In the genomic region with DNA sequence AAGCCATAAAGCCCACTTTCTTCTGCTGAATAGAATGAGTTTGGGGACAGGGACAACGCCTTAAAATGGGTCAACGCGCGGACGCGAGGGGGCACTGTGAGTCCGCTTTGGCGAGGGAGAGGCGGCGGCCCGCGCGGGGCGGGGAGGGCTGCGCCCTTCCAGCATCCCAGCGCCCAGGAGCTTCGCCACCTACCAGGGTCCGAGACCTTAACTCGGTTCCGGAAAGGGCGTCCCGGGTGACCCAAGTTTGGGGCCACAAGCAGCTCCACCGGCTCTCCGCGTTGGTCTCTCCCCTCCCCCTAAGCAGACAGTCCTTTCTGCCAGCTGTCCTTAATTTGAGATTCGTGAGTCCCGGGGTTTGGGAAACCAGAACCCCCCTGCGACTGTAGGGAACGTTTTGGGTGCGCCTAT, we compare ENCODE assay signal across 8 cellular contexts. TPM values are rescaled to one million over a fixed set of nuclear protein-coding genes. Genes with fewer than 3 reads are reported as not detected.
DNase-seq lines count a peak whose midpoint lies in the region; ATAC-seq, FAIRE-seq and TF ChIP-seq lines count a peak whose summit lies in the region.

No MANE protein-coding gene starts in this region.

- H3K27me3 ChIP-seq in HUES6 (ENCODE audit: control insufficient read depth, insufficient read depth, low read length) = peaks cover 98% of the 10 kb centered on the region
- H3K27me3 ChIP-seq in keratinocyte (ENCODE audit: control insufficient read depth, extremely low read depth, insufficient read depth, low read length) = peaks cover 25% of the 10 kb centered on the region

- no peaks in the 10 kb centered on the region for H3K36me3 Mint-ChIP-seq in central memory CD8-positive, alpha-beta T cell (ENCODE audit: insufficient read depth)

- no peaks in the 10 kb centered on the region for H3K36me3 ChIP-seq in HUES6 (ENCODE audit: control insufficient read depth, insufficient read depth, low read length)
- no peaks in the 10 kb centered on the region for H3K36me3 ChIP-seq in keratinocyte (ENCODE audit: control insufficient read depth in 2 of 2, extremely low read depth in 1 of 2, insufficient read depth in 2 of 2, low read length in 2 of 2)

- no peak for FAIRE-seq in keratinocyte (lab: Jason Lieb, UNC)

- TF ChIP-seq CTCF in AG10803 (conservative IDR thresholded peaks at IDR 0.05; ENCODE audit: low read length) (peak; percentile 65), keratinocyte (optimal IDR thresholded peaks at IDR 0.05 in 1 of 3, IDR thresholded peaks at IDR 0.05 in 1 of 3, conservative IDR thresholded peaks at IDR 0.05 in 1 of 3; ENCODE audit: extremely low read depth in 1 of 3, insufficient read depth in 2 of 3, low read length in 3 of 3) (peak; percentile 58 to 94 (median 91))

- H3K9me1 ChIP-seq in keratinocyte (ENCODE audit: control insufficient read depth, extremely low read depth, insufficient read depth, low read length) = no peaks in the 10 kb centered on the region

- no peaks in the 10 kb centered on the region for H3K4me1 Mint-ChIP-seq in central memory CD8-positive, alpha-beta T cell

- peak; percentile 46 for ATAC-seq in GM19023 (IDR thresholded peaks at IDR 0.05; ENCODE audit: unreplicated experiment)
- ATAC-seq in central memory CD8-positive, alpha-beta T cell (replicated peaks; ENCODE audit: extremely low read depth, poor library complexity, severe bottlenecking) = no peak

- H3K4me2 ChIP-seq in keratinocyte (ENCODE audit: control insufficient read depth, extremely low read depth, insufficient read depth, low read depth, low read length) = peak overlapping the region; percentile 90

- in situ Hi-C loops in SK-MEL-5 (cut with HindIII; ENCODE audit: low pct_unique_long_range_greater_than_20kb, low sequenced_read_pairs) = no loop called here

- H3K9ac ChIP-seq in HUES6 (ENCODE audit: low read length) (no peak overlapping the region), keratinocyte (ENCODE audit: control insufficient read depth, extremely low read depth, insufficient read depth, low read length) (no peak overlapping the region)

- DNase-seq in AG10803 (ENCODE audit: low read depth) = peak; percentile 29
- peak; percentile 62 for DNase-seq in SK-MEL-5 (ENCODE audit: low read depth, low spot score)
- no peak for DNase-seq in central memory CD8-positive, alpha-beta T cell (ENCODE audit: low spot score in 2 of 2)
- no peak for DNase-seq in keratinocyte (ENCODE audit: low read depth, low spot score)
- peak; percentile 18 to 59 (median 58) for DNase-seq in stimulated activated CD4-positive, alpha-beta T cell treated with anti-CD3 and anti-CD28 coated beads, Interleukin-12 subunit alpha, Interleukin-12 subunit beta, amount 100 ng/mL, for 48 hours (ENCODE audit: low read depth in 2 of 3, low spot score in 1 of 3)
- DNase-seq in cortex of kidney (lab: John Stamatoyannopoulos, UW) = no peak

- H3K9me3 ChIP-seq in HUES6 (ENCODE audit: control insufficient read depth, insufficient read depth, low read depth, low read length) (no peaks in the 10 kb centered on the region), keratinocyte (ENCODE audit: control insufficient read depth, low read depth, low read length) (no peaks in the 10 kb centered on the region)

- no peak overlapping the region for H2AFZ ChIP-seq in keratinocyte (ENCODE audit: control insufficient read depth, low read length)

- H3K4me1 ChIP-seq in HUES6 (ENCODE audit: control insufficient read depth, insufficient read depth, low read length) = peaks cover 21% of the 10 kb centered on the region
- H3K4me1 ChIP-seq in keratinocyte (ENCODE audit: control insufficient read depth, extremely low read depth, insufficient read depth, low read length) = peaks cover 14% of the 10 kb centered on the region

- H4K20me1 ChIP-seq in keratinocyte (ENCODE audit: control insufficient read depth, extremely low read depth, insufficient read depth, low read length) = no peaks in the 10 kb centered on the region

- H3K4me3 Mint-ChIP-seq in central memory CD8-positive, alpha-beta T cell = peak overlapping the region; percentile 52

- H3K27me3 Mint-ChIP-seq in central memory CD8-positive, alpha-beta T cell = peaks cover 77% of the 10 kb centered on the region

- H3K9me3 Mint-ChIP-seq in central memory CD8-positive, alpha-beta T cell = no peaks in the 10 kb centered on the region

- dilution Hi-C loops in keratinocyte (cut with MboI; ENCODE audit: extremely low pct_ligation_motif_present, low sequenced_read_pairs) = no loop called here

- no peaks in the 10 kb centered on the region for H3K79me2 ChIP-seq in keratinocyte (ENCODE audit: control insufficient read depth, insufficient read depth, low read length)

- H3K27ac Mint-ChIP-seq in central memory CD8-positive, alpha-beta T cell (ENCODE audit: low read depth) = no peak overlapping the region

- H3K27ac ChIP-seq in HUES6 (ENCODE audit: low read depth, low read length) (no peak overlapping the region), keratinocyte (ENCODE audit: control insufficient read depth, insufficient read depth, low read length) (no peak overlapping the region)

- H3K4me3 ChIP-seq in AG10803 (ENCODE audit: low read length) = peak overlapping the region; percentile 36
- peak overlapping the region; percentile 69 for H3K4me3 ChIP-seq in HUES6 (ENCODE audit: low read depth, low read length)
- peak overlapping the region in 2 of 3 experiments; percentile 6 to 78 for H3K4me3 ChIP-seq in keratinocyte (ENCODE audit: control insufficient read depth in 2 of 3, extremely low read depth in 1 of 3, insufficient read depth in 2 of 3, low read depth in 1 of 3, low read length in 3 of 3)

RNA-seq across cellular contexts. Expression of gene SAMD5, which starts 1.8 kb away (rescaled TPM):
- total RNA-seq in SK-MEL-5 (2014; rRNA removed; shearing (Covaris generic)) = 1.8 and 2.2 TPM in 2 replicates
- polyA plus RNA-seq in SK-MEL-5 (2015; cell fraction: cytosol; rRNA removed) = 1.8 and 1.9 TPM in 2 replicates
- polyA plus RNA-seq in SK-MEL-5 (2015; cell fraction: nucleus; rRNA removed) = 4.2 and 5.6 TPM in 2 replicates
- 0.56 to 1.2 TPM (median 0.79 TPM) in 3 replicates for polyA plus RNA-seq in keratinocyte
- 0.70 TPM for polyA plus RNA-seq in keratinocyte (2011; ENCODE audit: low read depth)
- 0.71 and 1.1 TPM in 2 replicates for polyA plus RNA-seq in keratinocyte (2011; cell fraction: cytosol; rRNA removed)
- 1.4 and 1.7 TPM in 2 replicates for polyA plus RNA-seq in keratinocyte (2011; cell fraction: nucleus; rRNA removed)
- 0.88 and 1.2 TPM in 2 replicates for polyA plus RNA-seq in keratinocyte (2012; ENCODE audit: low replicate concordance)
- 0.20 to 1.1 TPM (median 0.46 TPM) in 3 replicates for polyA minus RNA-seq in keratinocyte
- 0.77 TPM for polyA minus RNA-seq in keratinocyte (2011; cell fraction: cytosol; rRNA and poly(A)+ RNA removed)
- polyA minus RNA-seq in keratinocyte (2011; cell fraction: nucleus; rRNA and poly(A)+ RNA removed) = 1.3 and 1.9 TPM in 2 replicates

Comparison
In these comparisons a context has a peak if more than half of its experiments do, and no peak if none do; other contexts are left out.
1. DNase-seq: peak in AG10803 (single experiment), SK-MEL-5 (single experiment) and stimulated activated CD4-positive, alpha-beta T cell treated with anti-CD3 and anti-CD28 coated beads, Interleukin-12 subunit alpha, Interleukin-12 subunit beta, amount 100 ng/mL, for 48 hours (3 of 3); none in central memory CD8-positive, alpha-beta T cell (0 of 2), keratinocyte (single experiment) and cortex of kidney (single experiment).
2. Peak in every context shown above with its lines, with median percentiles within 50 percentile points of each other: H3K4me3 ChIP-seq.